9 cellular contexts compared by ENCODE assay signal in genomic region chr17:4738136-4739121, GRCh38. TPM values are rescaled to one million over a fixed set of nuclear protein-coding genes. Genes with fewer than 3 reads are reported as not detected.
DNase-seq lines count a peak whose midpoint lies in the region; ATAC-seq and TF ChIP-seq lines count a peak whose summit lies in the region.
"Had no signal": no experiment of that assay in that cellular context is flagged by ENCODE, and none has a peak within 500 bp of the region (broad histone marks: within the 10 kb centered on the region; RNA-seq: fewer than 3 reads in every experiment).

No MANE protein-coding gene starts in this region.

- H3K4me3 Mint-ChIP-seq in activated T-cell treated with anti-CD3 and anti-CD28 coated beads, Interleukin-2, amount 50 U/mL, for 24 hours = peak overlapping the region; percentile 73

- in situ Hi-C loops in HAP-1 (cut with MboI; ENCODE audit: low sequenced_read_pairs) = no loop called here

- DNase-seq in HAP-1 (ENCODE audit: low spot score in 2 of 2) (no peak), right atrium auricular region (ENCODE audit: low spot score) (no peak), sigmoid colon (no peak), NCI-H1417 treated with DMSO at 0.1 percent for 48 hours (lab: John Stamatoyannopoulos, UW) (no peak), SW 1271 (lab: John Stamatoyannopoulos, UW) (no peak), NOMO-1 treated with dmso at 0.1 percent for 144 hours (lab: John Stamatoyannopoulos, UW; ENCODE audit: unreplicated experiment) (no peak)
- no peak for DNase-seq in activated T-cell treated with anti-CD3 and anti-CD28 coated beads, Interleukin-2, amount 50 U/mL, for 24 hours

- peaks cover 24% of the 10 kb centered on the region for H3K27me3 Mint-ChIP-seq in activated T-cell treated with anti-CD3 and anti-CD28 coated beads, Interleukin-2, amount 50 U/mL, for 24 hours

- TF ChIP-seq CTCF in right atrium auricular region (IDR thresholded peaks at IDR 0.05) (no peak), sigmoid colon (IDR thresholded peaks at IDR 0.05) (no peak)

- H3K4me1 ChIP-seq in HAP-1 (no peaks in the 10 kb centered on the region; the same call in 1 of the 2 replicates), right atrium auricular region (peaks cover 0 to 15% of the 10 kb centered on the region in 2 donors), sigmoid colon (peaks cover 0 to 17% (median 11%) of the 10 kb centered on the region in 4 donors)

- ATAC-seq in HG03378 (IDR thresholded peaks at IDR 0.05; ENCODE audit: unreplicated experiment) = no peak

- TF ChIP-seq EP300 in sigmoid colon (IDR thresholded peaks at IDR 0.05) = no peak

- peaks cover under 1% of the 10 kb centered on the region; the same call in 1 of the 2 replicates for H3K36me3 ChIP-seq in HAP-1 (replicated peaks)
- H3K36me3 ChIP-seq in right atrium auricular region = no peaks in the 10 kb centered on the region
- H3K36me3 ChIP-seq in sigmoid colon = peaks cover 0 to 2% (median 0%) of the 10 kb centered on the region in 4 donors

- intact Hi-C loops in sigmoid colon (cut with DNase I) = loop anchor here (2.0 kb wide), 2 partner anchors 48 to 150 kb away; partner anchors contain the start of gene VMO1

- H3K27me3 ChIP-seq in HAP-1 (ENCODE audit: low read depth) (no peaks in the 10 kb centered on the region), right atrium auricular region (no peaks in the 10 kb centered on the region), sigmoid colon (peaks cover 0 to 3% (median 0%) of the 10 kb centered on the region in 3 donors)

- peaks cover 26% of the 10 kb centered on the region for H3K4me1 Mint-ChIP-seq in activated T-cell treated with anti-CD3 and anti-CD28 coated beads, Interleukin-2, amount 50 U/mL, for 24 hours (ENCODE audit: low read depth)

- H3K27ac Mint-ChIP-seq in activated T-cell treated with anti-CD3 and anti-CD28 coated beads, Interleukin-2, amount 50 U/mL, for 24 hours = peak overlapping the region; percentile 61

- WGBS in sigmoid colon, 2 donors = 7 to 13% methylated on average over 41 of the region's 41 CpGs

- H3K36me3 Mint-ChIP-seq in activated T-cell treated with anti-CD3 and anti-CD28 coated beads, Interleukin-2, amount 50 U/mL, for 24 hours (ENCODE audit: low read depth) = no peaks in the 10 kb centered on the region

- H3K9me3 ChIP-seq in HAP-1 (no peaks in the 10 kb centered on the region), right atrium auricular region (no peaks in the 10 kb centered on the region), sigmoid colon (no peaks in the 10 kb centered on the region)

- no peaks in the 10 kb centered on the region for H3K9me3 Mint-ChIP-seq in activated T-cell treated with anti-CD3 and anti-CD28 coated beads, Interleukin-2, amount 50 U/mL, for 24 hours

- no peak for TF ChIP-seq POLR2A in sigmoid colon (IDR thresholded peaks at IDR 0.05)

- peak overlapping the region in 1 of 2 donors; percentile 74 for H3K27ac ChIP-seq in right atrium auricular region
- H3K27ac ChIP-seq in sigmoid colon = peak overlapping the region in 3 of 4 donors; percentile 60 to 71 (median 68)
- H3K27ac ChIP-seq: KMS-11 had no signal

- H3K4me3 ChIP-seq in HAP-1 (peak overlapping the region; percentile 54), right atrium auricular region (peak overlapping the region; percentile 66 to 79), sigmoid colon (peak overlapping the region; percentile 63 to 70 (median 67))

RNA-seq across cellular contexts. Expression of gene ZMYND15, which starts 1.2 kb away (rescaled TPM):
- total RNA-seq in right atrium auricular region (under 1 TPM in 1 of 2 donors, not detected in 1; 0.31 TPM), sigmoid colon (under 1 TPM in 3 of 4 donors, not detected in 1; 0.36 to 0.55 (median 0.49) TPM)
- polyA plus RNA-seq in sigmoid colon = 1 to 10 TPM in 2 of 3 donors, not detected in 1; 1.1 to 1.2 TPM

RNA-seq across cellular contexts. Expression of gene CXCL16, which starts 1.3 kb away (rescaled TPM):
- 10 to 100 TPM in 1 of 2 donors, 1 to 10 TPM in 1; 5.2 to 12.4 TPM for total RNA-seq in right atrium auricular region
- 1 to 10 TPM; 4.6 to 6.8 (median 5.3) TPM for total RNA-seq in sigmoid colon
- 10 to 100 TPM; 21.6 to 32.8 (median 29.0) TPM for polyA plus RNA-seq in sigmoid colon

RNA-seq across cellular contexts. Expression of gene MED11, which starts 7.2 kb away (rescaled TPM):
- total RNA-seq in right atrium auricular region = 10 to 100 TPM; 25.1 to 31.2 TPM
- total RNA-seq in sigmoid colon = 10 to 100 TPM; 31.1 to 43.6 (median 38.3) TPM
- 10 to 100 TPM; 35.8 to 61.9 (median 47.4) TPM for polyA plus RNA-seq in sigmoid colon

RNA-seq across cellular contexts. Expression of gene ARRB2, which starts 28.0 kb away (rescaled TPM):
- 10 to 100 TPM in 1 of 2 donors, 1 to 10 TPM in 1; 9.0 to 22.9 TPM for total RNA-seq in right atrium auricular region
- 10 to 100 TPM; 22.1 to 35.7 (median 28.2) TPM for total RNA-seq in sigmoid colon
- 10 to 100 TPM; 38.4 to 51.7 (median 39.3) TPM for polyA plus RNA-seq in sigmoid colon

RNA-seq across cellular contexts. Expression of gene TM4SF5, which starts 33.3 kb away (rescaled TPM):
- total RNA-seq in right atrium auricular region (not detected), sigmoid colon (not detected)
- 10 to 100 TPM in 2 of 3 donors, 1 to 10 TPM in 1; 7.8 to 19.2 (median 11.1) TPM for polyA plus RNA-seq in sigmoid colon
